8 cellular contexts compared by ENCODE assay signal in genomic region chr2:161905389-161906046, GRCh38.
DNase-seq lines count a peak whose midpoint lies in the region; ATAC-seq and TF ChIP-seq lines count a peak whose summit lies in the region.

No MANE protein-coding gene starts in this region.

- intact Hi-C loops in MCF 10A (cut with micrococcal nuclease) (no loop called here), breast epithelium (cut with DNase I; ENCODE audit: low total_unique reads) (no loop called here), lower lobe of right lung (cut with DNase I) (no loop called here)

- no TSS peak for BruUV-seq in MCF 10A (replicated peaks; lab: Mats Ljungman, UMichigan)

- CTCF ChIA-PET in MCF 10A (lab: Yijun Ruan, JAX), result no interaction called here

- no peak for TF ChIP-seq CTCF in MCF 10A (IDR thresholded peaks at IDR 0.05; ENCODE audit: unreplicated experiment)
- TF ChIP-seq CTCF in breast epithelium (IDR thresholded peaks at IDR 0.05), result no peak
- TF ChIP-seq CTCF in lower lobe of right lung (IDR thresholded peaks at IDR 0.05), result no peak
- no peak for TF ChIP-seq CTCF in chondrocyte (IDR thresholded peaks at IDR 0.05)

- POLR2A ChIA-PET in MCF 10A (lab: Yijun Ruan, JAX), result no interaction called here

- H3K27me3 ChIP-seq in breast epithelium, result no peaks in the 10 kb centered on the region
- H3K27me3 ChIP-seq in lower lobe of right lung (ENCODE audit: low read depth), result no peaks in the 10 kb centered on the region

- H3K4me1 Mint-ChIP-seq in MCF 10A (ENCODE audit: insufficient read depth, unreplicated experiment) (peaks cover 5% of the 10 kb centered on the region), chondrocyte (ENCODE audit: low read depth) (no peaks in the 10 kb centered on the region)

- H3K27me3 Mint-ChIP-seq in MCF 10A (ENCODE audit: insufficient read depth, unreplicated experiment), result peaks cover 29% of the 10 kb centered on the region
- peaks cover 8% of the 10 kb centered on the region for H3K27me3 Mint-ChIP-seq in chondrocyte (ENCODE audit: low read depth)

- TF ChIP-seq POLR2A in breast epithelium (IDR thresholded peaks at IDR 0.05), result no peak

- H3K36me3 ChIP-seq in breast epithelium, result no peaks in the 10 kb centered on the region
- H3K36me3 ChIP-seq in lower lobe of right lung, result no peaks in the 10 kb centered on the region

- H3K4me1 ChIP-seq in breast epithelium, result no peaks in the 10 kb centered on the region
- H3K4me1 ChIP-seq in lower lobe of right lung, result no peaks in the 10 kb centered on the region

- H3K36me3 Mint-ChIP-seq in MCF 10A (ENCODE audit: insufficient read depth, unreplicated experiment) (no peaks in the 10 kb centered on the region), chondrocyte (ENCODE audit: low read depth) (no peaks in the 10 kb centered on the region)

- H3K27ac ChIP-seq in breast epithelium (peak overlapping the region in 1 of 2 donors; percentile 50), lower lobe of right lung (no peak overlapping the region)

- H3K4me3 ChIP-seq in breast epithelium (no peak overlapping the region), lower lobe of right lung (no peak overlapping the region)

- no peaks in the 10 kb centered on the region for H3K9me3 ChIP-seq in breast epithelium
- H3K9me3 ChIP-seq in lower lobe of right lung, result no peaks in the 10 kb centered on the region

- H3K4me3 Mint-ChIP-seq in MCF 10A (ENCODE audit: unreplicated experiment) (no peak overlapping the region), chondrocyte (ENCODE audit: unreplicated experiment) (no peak overlapping the region)

- H3K27ac Mint-ChIP-seq in MCF 10A (ENCODE audit: low read depth, unreplicated experiment) (no peak overlapping the region), chondrocyte (ENCODE audit: unreplicated experiment) (no peak overlapping the region)

- DNase-seq in MCF 10A (ENCODE audit: unreplicated experiment) (peak; percentile 7), breast epithelium (ENCODE audit: low spot score in 2 of 2) (no peak), NCI-H2081 (lab: John Stamatoyannopoulos, UW) (peak; percentile 73 to 95), dermis blood vessel endothelial cell (peak; percentile 95), NCI-H128 (lab: John Stamatoyannopoulos, UW; ENCODE audit: unreplicated experiment) (no peak), lower lobe of right lung (no peak), chondrocyte (ENCODE audit: low spot score) (no peak)

- H3K9me3 Mint-ChIP-seq in MCF 10A (ENCODE audit: unreplicated experiment) (no peaks in the 10 kb centered on the region), chondrocyte (ENCODE audit: low read depth) (no peaks in the 10 kb centered on the region)

- ATAC-seq in HG02840 (IDR thresholded peaks at IDR 0.05; ENCODE audit: low FRiP score, unreplicated experiment) (peak; percentile 71), lower lobe of right lung (no peak)

Comparison
In these comparisons a context has a peak if more than half of its experiments do, and no peak if none do; other contexts are left out.
1. DNase-seq: peak in MCF 10A (single experiment), NCI-H2081 (2 of 2) and dermis blood vessel endothelial cell (single experiment); none in breast epithelium (0 of 2), NCI-H128 (single experiment), lower lobe of right lung (single experiment) and chondrocyte (single experiment).